8 cellular contexts compared by ENCODE assay signal in genomic region chr20:49186535-49187329, GRCh38. TPM values are rescaled to one million over a fixed set of nuclear protein-coding genes. Genes with fewer than 3 reads are reported as not detected.
DNase-seq lines count a peak whose midpoint lies in the region; ATAC-seq, FAIRE-seq and TF ChIP-seq lines count a peak whose summit lies in the region.

No MANE protein-coding gene starts in this region.

- TF ChIP-seq POLR2A in GM12891 (IDR thresholded peaks at IDR 0.05; ENCODE audit: low read depth, low read length) = no peak

- ATAC-seq in GM21723 (IDR thresholded peaks at IDR 0.05; ENCODE audit: unreplicated experiment) = no peak

- H3K9ac ChIP-seq in endocrine pancreas (ENCODE audit: control insufficient read depth, insufficient read depth, low read length) = peak overlapping the region; percentile 69

- H3K9me3 ChIP-seq in endocrine pancreas (ENCODE audit: control insufficient read depth, low read length) = no peaks in the 10 kb centered on the region

- FAIRE-seq in GM12891 (lab: Jason Lieb, UNC) = peak; percentile 35

- H3K27me3 ChIP-seq in endocrine pancreas (ENCODE audit: control insufficient read depth, insufficient read depth, low read length) = no peaks in the 10 kb centered on the region

- H3K36me3 ChIP-seq in endocrine pancreas (ENCODE audit: control insufficient read depth, insufficient read depth, low read length) = no peaks in the 10 kb centered on the region

- peak overlapping the region; percentile 81 for H3K4me3 ChIP-seq in endocrine pancreas (ENCODE audit: control insufficient read depth, insufficient read depth, low read length)

- no peak for DNase-seq in GM12891 (ENCODE audit: insufficient read length, low spot score)
- DNase-seq in NCI-H226 = peak; percentile 15
- DNase-seq in activated CD8-positive, alpha-beta memory T cell treated with anti-CD3 and anti-CD28 coated beads for 4 hours (ENCODE audit: low read depth in 2 of 2) = peak; percentile 32 to 63
- DNase-seq in mucosa of gallbladder (ENCODE audit: low spot score) = peak; percentile 71
- peak; percentile 74 for DNase-seq in stimulated activated CD8-positive, alpha-beta memory T cell treated with anti-CD3 and anti-CD28 coated beads, Interleukin-4, amount 100 ng/mL, for 48 hours
- DNase-seq in NCI-H1694 (lab: John Stamatoyannopoulos, UW) = no peak

- H3K4me1 ChIP-seq in endocrine pancreas (ENCODE audit: control insufficient read depth, insufficient read depth, low read length) = peaks cover 18% of the 10 kb centered on the region

TF ChIP-seq in GM12891, 5 proteins besides CTCF, POLR2A, EP300 and RAD21:
- TF ChIP-seq POLR2AphosphoS5 (IDR thresholded peaks at IDR 0.05; ENCODE audit: low read depth, low read length) = no peak
- TF ChIP-seq TAF1 (IDR thresholded peaks at IDR 0.05; ENCODE audit: low read depth, low read length) = no peak
- no peak for TF ChIP-seq SPI1 (IDR thresholded peaks at IDR 0.05; ENCODE audit: low read depth, low read length)
- TF ChIP-seq PAX5 (IDR thresholded peaks at IDR 0.05; ENCODE audit: insufficient read depth, low read length, severe bottlenecking) = no peak
- TF ChIP-seq POU2F2 (IDR thresholded peaks at IDR 0.05; ENCODE audit: low read depth, low read length) = no peak

RNA-seq across cellular contexts. Expression of gene STAU1, which starts 1.4 kb away (rescaled TPM):
- 35.3 TPM for polyA plus RNA-seq in GM12891 (2012; ENCODE audit: low read depth, missing spikeins)
- total RNA-seq in mucosa of gallbladder = 111 TPM

RNA-seq across cellular contexts. Expression of gene DDX27, which starts 32.5 kb away (rescaled TPM):
- 35.6 TPM for polyA plus RNA-seq in GM12891 (2012; ENCODE audit: low read depth, missing spikeins)
- total RNA-seq in mucosa of gallbladder = 32.6 TPM

Comparison
In these comparisons a context has a peak if more than half of its experiments do, and no peak if none do; other contexts are left out.
1. DNase-seq: peak in NCI-H226 (single experiment), activated CD8-positive, alpha-beta memory T cell treated with anti-CD3 and anti-CD28 coated beads for 4 hours (2 of 2), mucosa of gallbladder (single experiment) and stimulated activated CD8-positive, alpha-beta memory T cell treated with anti-CD3 and anti-CD28 coated beads, Interleukin-4, amount 100 ng/mL, for 48 hours (single experiment); none in GM12891 (single experiment) and NCI-H1694 (single experiment).